ENCODE assay signal across 8 cellular contexts in the genomic region with DNA sequence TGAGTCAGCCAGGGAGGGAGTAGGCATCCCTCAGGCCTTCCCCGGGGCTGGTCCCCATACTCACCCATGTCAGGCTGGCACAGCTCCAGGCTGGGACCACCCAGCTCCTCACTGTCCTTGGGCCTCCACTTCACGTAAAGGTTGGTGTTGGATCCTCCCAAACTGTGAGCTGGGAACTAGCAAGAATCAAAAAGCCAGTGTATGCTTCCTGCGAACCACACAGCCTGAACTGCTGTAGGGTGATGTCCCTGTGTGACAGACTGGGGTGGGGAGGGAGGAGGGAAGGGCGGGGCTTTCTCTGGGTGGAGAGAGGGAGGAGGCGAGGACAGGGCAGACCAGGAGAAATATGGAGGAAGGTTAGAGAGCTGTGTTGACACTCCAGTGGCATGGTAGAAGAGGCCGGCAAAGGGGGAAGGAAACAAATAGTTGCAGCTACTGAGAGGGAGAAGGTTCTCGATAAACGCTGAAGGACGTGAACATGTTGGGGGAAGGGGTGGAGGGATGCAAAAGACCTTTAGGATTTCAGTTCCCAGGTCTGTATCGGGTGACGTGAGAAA. TPM values are rescaled to one million over a fixed set of nuclear protein-coding genes. Genes with fewer than 3 reads are reported as not detected.
DNase-seq lines count a peak whose midpoint lies in the region; ATAC-seq, FAIRE-seq and TF ChIP-seq lines count a peak whose summit lies in the region.

No MANE protein-coding gene starts in this region.

- no peaks in the 10 kb centered on the region for H3K9me1 ChIP-seq in endothelial cell of umbilical vein (replicated peaks; ENCODE audit: control insufficient read depth, extremely low read depth, insufficient read depth, low read length)

- peak; percentile 70 to 88 (median 79) for DNase-seq in CD8-positive, alpha-beta T cell
- DNase-seq in HPDE6-E6E7 (ENCODE audit: extremely low spot score) (peak; percentile 91), NOMO-1 treated with dmso at 0.1 percent for 144 hours (lab: John Stamatoyannopoulos, UW; ENCODE audit: unreplicated experiment) (peak; percentile 82), endothelial cell of umbilical vein (ENCODE audit: low read depth, low spot score) (peak; percentile 86), mucosa of gallbladder (ENCODE audit: low spot score) (peak; percentile 93)
- peak; percentile 53 for DNase-seq in activated CD8-positive, alpha-beta memory T cell treated with anti-CD3 and anti-CD28 coated beads, Interleukin-2, amount 50 U/mL, for 1 hour (ENCODE audit: extremely low read depth)
- DNase-seq in stimulated activated CD8-positive, alpha-beta memory T cell treated with anti-CD3 and anti-CD28 coated beads, Interleukin-4, amount 100 ng/mL, for 24 hours (ENCODE audit: low read depth): peak; percentile 76

- no peaks in the 10 kb centered on the region for H3K9me3 ChIP-seq in CD8-positive, alpha-beta T cell (ENCODE audit: low read length)
- H3K9me3 ChIP-seq in endothelial cell of umbilical vein (replicated peaks; ENCODE audit: control insufficient read depth, insufficient read depth, low read length): no peaks in the 10 kb centered on the region

- no TSS peak for BruUV-seq in endothelial cell of umbilical vein (replicated peaks; lab: Mats Ljungman, UMichigan)

- CTCF ChIA-PET in CD8-positive, alpha-beta T cell (lab: Charles Lee): interaction anchor here (0.6 to 3.0 kb wide), 29 partner anchors 8 to 351 kb away, joined by 3 to 26 read pairs (median 4); partner anchors contain the start of genes ATP5F1B and PTGES3
- CTCF ChIA-PET in endothelial cell of umbilical vein (lab: Charles Lee): interaction anchor here (0.8 to 3.9 kb wide), 42 partner anchors 10 to 475 kb away, joined by 3 to 150 read pairs (median 5); partner anchors contain the start of genes ATP5F1B, GLS2, NACA and PRIM1

- ATAC-seq in CD8-positive, alpha-beta T cell: peak; percentile 63
- ATAC-seq in GM19463 (IDR thresholded peaks at IDR 0.05; ENCODE audit: unreplicated experiment): peak; percentile 49

- H3K4me3 Mint-ChIP-seq in CD8-positive, alpha-beta T cell: peak overlapping the region; percentile 98

- peaks cover 18% of the 10 kb centered on the region for H3K79me2 ChIP-seq in endothelial cell of umbilical vein (ENCODE audit: control insufficient read depth, insufficient read depth, low read length)

- no peaks in the 10 kb centered on the region for H3K27me3 ChIP-seq in CD8-positive, alpha-beta T cell (ENCODE audit: insufficient read depth, low read length)
- H3K27me3 ChIP-seq in endothelial cell of umbilical vein (ENCODE audit: control insufficient read depth in 2 of 2, insufficient read depth in 2 of 2, low read length in 2 of 2): no peaks in the 10 kb centered on the region

- FAIRE-seq in endothelial cell of umbilical vein (lab: Jason Lieb, UNC): no peak

- H2AFZ ChIP-seq in endothelial cell of umbilical vein (ENCODE audit: low read depth, low read length): peak overlapping the region; percentile 6

- peak overlapping the region; percentile 44 for H3K9ac ChIP-seq in endothelial cell of umbilical vein (replicated peaks; ENCODE audit: extremely low read depth, insufficient read depth, low read length)

- POLR2A ChIA-PET in CD8-positive, alpha-beta T cell (lab: Charles Lee): interaction anchor here (0.6 to 5.5 kb wide), 17 partner anchors 8 to 663 kb away, joined by 3 to 58 read pairs (median 4); partner anchors contain the start of genes ATP5F1B, CS, NACA and PTGES3
- POLR2A ChIA-PET in endothelial cell of umbilical vein (lab: Charles Lee): interaction anchor here (1.2 to 1.4 kb wide), 5 partner anchors 7 to 89 kb away, joined by 3 to 9 read pairs (median 5); partner anchors contain the start of genes ATP5F1B, NACA and PTGES3

- H4K20me1 ChIP-seq in endothelial cell of umbilical vein (replicated peaks; ENCODE audit: control insufficient read depth, extremely low read depth, insufficient read depth, low read length): no peaks in the 10 kb centered on the region

- peak overlapping the region; percentile 97 for H3K27ac Mint-ChIP-seq in CD8-positive, alpha-beta T cell

- peak overlapping the region; percentile 71 for H3K4me2 ChIP-seq in endothelial cell of umbilical vein (ENCODE audit: insufficient read depth, low read length)

- no peaks in the 10 kb centered on the region for H3K9me3 Mint-ChIP-seq in CD8-positive, alpha-beta T cell

- peaks cover 26% of the 10 kb centered on the region for H3K36me3 ChIP-seq in CD8-positive, alpha-beta T cell (ENCODE audit: insufficient read depth, low read length)
- H3K36me3 ChIP-seq in endothelial cell of umbilical vein (ENCODE audit: control insufficient read depth in 2 of 2, extremely low read depth in 1 of 2, insufficient read depth in 2 of 2, low read length in 2 of 2): peaks cover 18 to 21% of the 10 kb centered on the region in 2 experiments

- H3K36me3 Mint-ChIP-seq in CD8-positive, alpha-beta T cell: peaks cover 43% of the 10 kb centered on the region

- TF ChIP-seq POLR2A in endothelial cell of umbilical vein (IDR thresholded peaks at IDR 0.05; ENCODE audit: low read depth, low read length): peak; percentile 9

- H3K27ac ChIP-seq in CD8-positive, alpha-beta T cell (ENCODE audit: low read depth, low read length): peak overlapping the region; percentile 79
- peak overlapping the region; percentile 48 for H3K27ac ChIP-seq in endothelial cell of umbilical vein (ENCODE audit: insufficient read depth, low read depth, low read length)

- H3K4me1 Mint-ChIP-seq in CD8-positive, alpha-beta T cell (ENCODE audit: low read depth): peaks cover 63% of the 10 kb centered on the region

- H3K4me1 ChIP-seq in CD8-positive, alpha-beta T cell (ENCODE audit: insufficient read depth, low read length): peaks cover 50% of the 10 kb centered on the region
- H3K4me1 ChIP-seq in endothelial cell of umbilical vein (ENCODE audit: control insufficient read depth, extremely low read depth, insufficient read depth, low read length): peaks cover 37% of the 10 kb centered on the region

- TF ChIP-seq CTCF in CD8-positive, alpha-beta T cell (IDR thresholded peaks at IDR 0.05): no peak
- no peak for TF ChIP-seq CTCF in endothelial cell of umbilical vein (IDR thresholded peaks at IDR 0.05; ENCODE audit: extremely low read depth in 1 of 2, insufficient read depth in 1 of 2, low read depth in 1 of 2, low read length in 2 of 2)

- dilution Hi-C loops in endothelial cell of umbilical vein (cut with MboI; ENCODE audit: extremely low pct_ligation_motif_present, low sequenced_read_pairs): no loop called here

- intact Hi-C loops in CD8-positive, alpha-beta T cell (cut with DNase I, micrococcal nuclease): loop anchor here (1.0 to 10.0 kb wide), 20 partner anchors 8 to 811 kb away; partner anchors contain the start of genes NAB2 (in 2 of the 2), PTGES3 (in 2 of the 2), DNAJC14 (in 1 of the 2) and NACA (in 1 of the 2)
- intact Hi-C loops in endothelial cell of umbilical vein (cut with micrococcal nuclease): loop anchor here (1.0 to 5.0 kb wide), 7 partner anchors 8 to 476 kb away; partner anchors contain the start of genes NACA, PTGES3 and STAT6

- peak overlapping the region; percentile 58 for H3K4me3 ChIP-seq in CD8-positive, alpha-beta T cell (ENCODE audit: low read depth, low read length)
- peak overlapping the region; percentile 2 to 76 (median 21) for H3K4me3 ChIP-seq in endothelial cell of umbilical vein (replicated peaks in 1 of 3; ENCODE audit: insufficient read depth in 1 of 3, low read depth in 1 of 3, low read length in 3 of 3)

- no peaks in the 10 kb centered on the region for H3K27me3 Mint-ChIP-seq in CD8-positive, alpha-beta T cell (ENCODE audit: low read depth)

TF ChIP-seq in endothelial cell of umbilical vein, 7 proteins besides CTCF, POLR2A, EP300 and RAD21:
- TF ChIP-seq FOS (IDR thresholded peaks at IDR 0.05; ENCODE audit: borderline replicate concordance, insufficient read depth, low read length): peak; percentile 45
- no peak for TF ChIP-seq POLR2AphosphoS5 (IDR thresholded peaks at IDR 0.05; ENCODE audit: insufficient read depth, low read depth, low read length)

RNA-seq across cellular contexts. Expression of gene BAZ2A, which starts 6.1 kb away (rescaled TPM):
- 100 to 1,000 TPM; 197 to 198 TPM for total RNA-seq in CD8-positive, alpha-beta T cell
- 91.4 and 97.7 TPM in 2 replicates for total RNA-seq in endothelial cell of umbilical vein
- 49.8 and 56.0 TPM in 2 replicates for polyA plus RNA-seq in endothelial cell of umbilical vein
- 46.7 and 47.7 TPM in 2 replicates for polyA plus RNA-seq in endothelial cell of umbilical vein (2011; cell fraction: cytosol; rRNA removed)
- 192 and 263 TPM in 2 replicates for polyA plus RNA-seq in endothelial cell of umbilical vein (2011; cell fraction: nucleus; rRNA removed)
- 47.3 and 50.3 TPM in 2 replicates for polyA plus RNA-seq in endothelial cell of umbilical vein (2012)
- 241 and 260 TPM in 2 replicates for polyA minus RNA-seq in endothelial cell of umbilical vein
- polyA minus RNA-seq in endothelial cell of umbilical vein (2011; cell fraction: cytosol; rRNA and poly(A)+ RNA removed): 43.2 TPM
- polyA minus RNA-seq in endothelial cell of umbilical vein (2011; cell fraction: nucleus; rRNA and poly(A)+ RNA removed): 147 and 206 TPM in 2 replicates
- total RNA-seq in mucosa of gallbladder: 99.3 TPM

RNA-seq across cellular contexts. Expression of gene ATP5F1B, which starts 9.6 kb away (rescaled TPM):
- 100 to 1,000 TPM; 417 to 429 TPM for total RNA-seq in CD8-positive, alpha-beta T cell
- total RNA-seq in endothelial cell of umbilical vein (520 and 590 TPM in 2 replicates), mucosa of gallbladder (558 TPM)
- polyA plus RNA-seq in endothelial cell of umbilical vein: 829 and 941 TPM in 2 replicates
- polyA plus RNA-seq in endothelial cell of umbilical vein (2011; cell fraction: cytosol; rRNA removed): 770 and 805 TPM in 2 replicates
- 569 and 590 TPM in 2 replicates for polyA plus RNA-seq in endothelial cell of umbilical vein (2011; cell fraction: nucleus; rRNA removed)
- 848 and 969 TPM in 2 replicates for polyA plus RNA-seq in endothelial cell of umbilical vein (2012)
- 1,149 and 1,211 TPM in 2 replicates for polyA minus RNA-seq in endothelial cell of umbilical vein
- polyA minus RNA-seq in endothelial cell of umbilical vein (2011; cell fraction: cytosol; rRNA and poly(A)+ RNA removed): 887 TPM
- polyA minus RNA-seq in endothelial cell of umbilical vein (2011; cell fraction: nucleus; rRNA and poly(A)+ RNA removed): 125 and 191 TPM in 2 replicates

RNA-seq across cellular contexts. Expression of gene PTGES3, which starts 51.9 kb away (rescaled TPM):
- total RNA-seq in CD8-positive, alpha-beta T cell: 100 to 1,000 TPM; 148 to 154 TPM
- 262 and 278 TPM in 2 replicates for total RNA-seq in endothelial cell of umbilical vein
- polyA plus RNA-seq in endothelial cell of umbilical vein: 33.4 and 48.5 TPM in 2 replicates
- 73.3 and 77.3 TPM in 2 replicates for polyA plus RNA-seq in endothelial cell of umbilical vein (2011; cell fraction: cytosol; rRNA removed)
- 37.5 and 49.3 TPM in 2 replicates for polyA plus RNA-seq in endothelial cell of umbilical vein (2011; cell fraction: nucleus; rRNA removed)
- 239 and 400 TPM in 2 replicates for polyA plus RNA-seq in endothelial cell of umbilical vein (2012)
- 21.7 and 27.4 TPM in 2 replicates for polyA minus RNA-seq in endothelial cell of umbilical vein
- polyA minus RNA-seq in endothelial cell of umbilical vein (2011; cell fraction: cytosol; rRNA and poly(A)+ RNA removed): 119 TPM
- polyA minus RNA-seq in endothelial cell of umbilical vein (2011; cell fraction: nucleus; rRNA and poly(A)+ RNA removed): 26.1 and 27.9 TPM in 2 replicates
- total RNA-seq in mucosa of gallbladder: 201 TPM

Comparison
In these comparisons a context has a peak if more than half of its experiments do, and no peak if none do; other contexts are left out.
1. Peak in every context shown above with its lines: DNase-seq, ATAC-seq, H3K4me3 ChIP-seq and H3K27ac ChIP-seq.